8 cellular contexts compared by ENCODE assay signal in genomic region chr3:40456940-40457823, GRCh38. TPM values are rescaled to one million over a fixed set of nuclear protein-coding genes. Genes with fewer than 3 reads are reported as not detected.
DNase-seq lines count a peak whose midpoint lies in the region; ATAC-seq and TF ChIP-seq lines count a peak whose summit lies in the region.

Gene RPL14 (plus strand): TSS chr3:40457339. CDS start chr3:40457472, 133 bp downstream.

- intact Hi-C loops in activated CD4-positive, alpha-beta T cell treated with anti-CD3 and anti-CD28 coated beads for 36 hours (cut with DNase I, micrococcal nuclease) = loop anchor here (1.0 to 10.0 kb wide), 11 partner anchors 20 to 1556 kb away; partner anchors contain the start of genes EIF1B (in 2 of the 2), RPSA (in 2 of the 2), ZNF621 (in 2 of the 2) and ULK4 (in 1 of the 2)

- H3K36me3 ChIP-seq in kidney epithelial cell (ENCODE audit: control insufficient read depth, insufficient read depth, low read length) = no peaks in the 10 kb centered on the region

- TF ChIP-seq CTCF in AG10803 (conservative IDR thresholded peaks at IDR 0.05; ENCODE audit: low read length) (no peak), choroid plexus epithelial cell (conservative IDR thresholded peaks at IDR 0.05; ENCODE audit: low read depth, low read length) (no peak), kidney epithelial cell (IDR thresholded peaks at IDR 0.05; ENCODE audit: insufficient read depth, low read length, poor library complexity, severe bottlenecking) (no peak)

- ATAC-seq in GM19043 (IDR thresholded peaks at IDR 0.05; ENCODE audit: low read depth, unreplicated experiment) (peak; percentile 65), HG03378 (IDR thresholded peaks at IDR 0.05; ENCODE audit: unreplicated experiment) (peak; percentile 55)
- ATAC-seq in activated CD4-positive, alpha-beta T cell treated with anti-CD3 and anti-CD28 coated beads for 36 hours = peak; percentile 76

- peak; percentile 96 for DNase-seq in AG10803 (ENCODE audit: low read depth)
- peak; percentile 64 for DNase-seq in NCI-H510A treated with DMSO at 0.1 percent for 48 hours (lab: John Stamatoyannopoulos, UW)
- DNase-seq in activated CD4-positive, alpha-beta T cell treated with anti-CD3 and anti-CD28 coated beads for 36 hours = peak; percentile 97
- peak; percentile 98 for DNase-seq in choroid plexus epithelial cell (ENCODE audit: low read depth)
- DNase-seq in kidney epithelial cell (ENCODE audit: low read depth) = peak; percentile 89
- DNase-seq in stimulated activated CD4-positive, alpha-beta T cell treated with anti-CD3 and anti-CD28 coated beads, Interleukin-15, amount 100 ng/mL, for 48 hours (ENCODE audit: low read depth in 2 of 2) = peak; percentile 92 to 93

- H3K27me3 ChIP-seq in kidney epithelial cell (ENCODE audit: control insufficient read depth, insufficient read depth, low read length) = no peaks in the 10 kb centered on the region

- H3K4me1 Mint-ChIP-seq in activated CD4-positive, alpha-beta T cell treated with anti-CD3 and anti-CD28 coated beads for 36 hours = peaks cover 64% of the 10 kb centered on the region

- no peaks in the 10 kb centered on the region for H3K27me3 Mint-ChIP-seq in activated CD4-positive, alpha-beta T cell treated with anti-CD3 and anti-CD28 coated beads for 36 hours

- no peaks in the 10 kb centered on the region for H3K9me3 Mint-ChIP-seq in activated CD4-positive, alpha-beta T cell treated with anti-CD3 and anti-CD28 coated beads for 36 hours (ENCODE audit: low read depth)

- peaks cover 39% of the 10 kb centered on the region for H3K36me3 Mint-ChIP-seq in activated CD4-positive, alpha-beta T cell treated with anti-CD3 and anti-CD28 coated beads for 36 hours (ENCODE audit: low read depth)

- peak within 1 kb of the TSS; percentile 93 for H3K4me3 ChIP-seq in AG10803 (ENCODE audit: low read length)
- H3K4me3 ChIP-seq in choroid plexus epithelial cell (ENCODE audit: low read depth, low read length) = peak within 1 kb of the TSS; percentile 97
- H3K4me3 ChIP-seq in kidney epithelial cell (ENCODE audit: low read depth, low read length) = peak within 1 kb of the TSS; percentile 90

- POLR2A ChIA-PET in activated CD4-positive, alpha-beta T cell treated with anti-CD3 and anti-CD28 coated beads for 36 hours (lab: Charles Lee) = interaction anchor here (0.6 to 1.3 kb wide), 5 partner anchors 10 to 148 kb away, joined by 3 to 5 read pairs (median 4); partner anchors contain the start of gene EIF1B

- H3K4me3 Mint-ChIP-seq in activated CD4-positive, alpha-beta T cell treated with anti-CD3 and anti-CD28 coated beads for 36 hours = peak within 1 kb of the TSS; percentile 86

- CTCF ChIA-PET in activated CD4-positive, alpha-beta T cell treated with anti-CD3 and anti-CD28 coated beads for 36 hours (lab: Charles Lee) = interaction anchor here (0.6 to 1.0 kb wide), 2 partner anchors 126 to 140 kb away, joined by 3 to 8 read pairs; no protein-coding TSS in a partner anchor

- peak within 1 kb of the TSS; percentile 97 for H3K27ac Mint-ChIP-seq in activated CD4-positive, alpha-beta T cell treated with anti-CD3 and anti-CD28 coated beads for 36 hours

RNA-seq across cellular contexts. Expression of gene RPL14, which starts in this region (rescaled TPM):
- 1,000 to 10,000 TPM; 3,053 to 3,976 TPM for total RNA-seq in activated CD4-positive, alpha-beta T cell treated with anti-CD3 and anti-CD28 coated beads for 36 hours
- total RNA-seq in kidney epithelial cell = 576 and 649 TPM in 2 replicates

Comparison
In these comparisons a context has a peak if more than half of its experiments do, and no peak if none do; other contexts are left out.
1. Peak in every context shown above with its lines: DNase-seq, ATAC-seq and H3K4me3 ChIP-seq.